In the genomic region with DNA sequence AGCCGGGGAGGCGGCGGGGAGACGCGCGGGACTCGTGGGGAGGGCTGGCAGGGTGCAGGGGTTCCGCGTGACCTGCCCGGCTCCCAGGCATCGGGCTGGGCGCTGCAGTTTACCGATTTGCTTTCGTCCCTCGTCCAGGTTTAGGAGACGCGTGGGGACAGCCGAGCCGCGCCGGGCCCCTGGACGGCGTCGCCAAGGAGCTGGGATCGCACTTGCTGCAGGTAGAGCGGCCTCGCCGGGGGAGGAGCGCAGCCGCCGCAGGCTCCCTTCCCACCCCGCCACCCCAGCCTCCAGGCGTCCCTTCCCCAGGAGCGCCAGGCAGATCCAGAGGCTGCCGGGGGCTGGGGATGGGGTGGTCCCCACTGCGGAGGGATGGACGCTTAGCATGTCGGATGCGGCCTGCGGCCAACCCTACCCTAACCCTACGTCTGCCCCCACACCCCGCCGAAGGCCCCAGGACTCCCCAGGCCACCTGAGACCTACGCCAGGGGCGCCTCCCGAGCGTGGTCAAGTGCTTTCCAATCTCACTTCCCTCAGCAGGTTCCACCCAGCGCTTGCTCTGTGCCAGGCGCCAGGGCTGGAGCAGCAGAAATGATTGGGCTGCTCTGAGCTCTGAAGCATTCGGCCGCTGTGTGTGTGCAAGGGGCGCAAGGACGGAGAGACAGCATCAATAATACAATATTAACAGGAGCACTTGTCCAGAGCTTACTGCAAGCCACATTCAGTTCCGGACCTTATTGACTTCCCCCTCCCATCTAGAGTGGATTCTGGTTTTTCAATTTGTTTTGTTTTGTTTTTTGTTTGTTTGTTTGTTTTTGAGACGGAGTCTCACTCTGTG, we compare ENCODE assay signal across 11 cellular contexts. TPM values are rescaled to one million over a fixed set of nuclear protein-coding genes. Genes with fewer than 3 reads are reported as not detected.
DNase-seq lines count a peak whose midpoint lies in the region; ATAC-seq and TF ChIP-seq lines count a peak whose summit lies in the region.
"Had no signal": no experiment of that assay in that cellular context is flagged by ENCODE, and none has a peak within 500 bp of the region (broad histone marks: within the 10 kb centered on the region; RNA-seq: fewer than 3 reads in every experiment).

No MANE protein-coding gene starts in this region.

- TF ChIP-seq EP300 in upper lobe of left lung (IDR thresholded peaks at IDR 0.05): no peak

- intact Hi-C loops in breast epithelium (cut with DNase I; ENCODE audit: low total_unique reads) (no loop called here), MCF 10A (cut with micrococcal nuclease) (no loop called here), Calu3 (cut with micrococcal nuclease; ENCODE audit: unreplicated experiment) (no loop called here)

- H3K4me1 Mint-ChIP-seq in MCF 10A (ENCODE audit: insufficient read depth, unreplicated experiment) (peaks cover 7% of the 10 kb centered on the region), Calu3 (ENCODE audit: low read depth, unreplicated experiment) (no peaks in the 10 kb centered on the region)
- peaks cover 27 to 51% (median 38%) of the 10 kb centered on the region in 4 donors for H3K4me1 Mint-ChIP-seq in naive thymus-derived CD8-positive, alpha-beta T cell

- no peak overlapping the region for H3K4me3 Mint-ChIP-seq in MCF 10A (ENCODE audit: unreplicated experiment)
- peak overlapping the region; percentile 4 to 88 (median 66) for H3K4me3 Mint-ChIP-seq in naive thymus-derived CD8-positive, alpha-beta T cell
- no peak overlapping the region for H3K4me3 Mint-ChIP-seq in Calu3 (ENCODE audit: low read depth, unreplicated experiment)

- BruUV-seq in MCF 10A (replicated peaks; lab: Mats Ljungman, UMichigan) (no TSS peak), Calu3 (replicated peaks; lab: Mats Ljungman, UMichigan) (no TSS peak)

- H3K27me3 ChIP-seq in breast epithelium (peaks cover 12 to 99% of the 10 kb centered on the region in 2 donors), upper lobe of left lung (peaks cover 3 to 88% (median 39%) of the 10 kb centered on the region in 4 donors)

- no peak overlapping the region for H3K27ac ChIP-seq in breast epithelium
- H3K27ac ChIP-seq in upper lobe of left lung: no peak overlapping the region

- H3K9me3 Mint-ChIP-seq in MCF 10A (ENCODE audit: unreplicated experiment): no peaks in the 10 kb centered on the region
- H3K9me3 Mint-ChIP-seq in naive thymus-derived CD8-positive, alpha-beta T cell: peaks cover 0 to 3% (median 0%) of the 10 kb centered on the region in 9 donors
- no peaks in the 10 kb centered on the region for H3K9me3 Mint-ChIP-seq in Calu3 (ENCODE audit: low read depth, unreplicated experiment)
- H3K9me3 Mint-ChIP-seq: IgD-negative memory B cell had no signal

- ATAC-seq in naive thymus-derived CD8-positive, alpha-beta T cell: no peak
- ATAC-seq in upper lobe of left lung (ENCODE audit: low FRiP score in 2 of 2) (no peak), HG03095 (IDR thresholded peaks at IDR 0.05; ENCODE audit: unreplicated experiment) (no peak)

- H3K36me3 ChIP-seq in breast epithelium (no peaks in the 10 kb centered on the region), upper lobe of left lung (no peaks in the 10 kb centered on the region)

- TF ChIP-seq POLR2A in breast epithelium (IDR thresholded peaks at IDR 0.05): no peak
- no peak for TF ChIP-seq POLR2A in upper lobe of left lung (IDR thresholded peaks at IDR 0.05)

- TF ChIP-seq CTCF in breast epithelium (IDR thresholded peaks at IDR 0.05): no peak
- no peak for TF ChIP-seq CTCF in MCF 10A (IDR thresholded peaks at IDR 0.05; ENCODE audit: unreplicated experiment)
- no peak for TF ChIP-seq CTCF in upper lobe of left lung (IDR thresholded peaks at IDR 0.05)
- TF ChIP-seq CTCF in Calu3 (IDR thresholded peaks at IDR 0.05; ENCODE audit: unreplicated experiment): no peak

- CTCF ChIA-PET in MCF 10A (lab: Yijun Ruan, JAX): no interaction called here
- CTCF ChIA-PET in Calu3 (lab: Charles Lee): no interaction called here

- WGBS in upper lobe of left lung, 2 donors: 9 to 16% methylated on average over 22 to 38 of the region's 55 CpGs

- H3K27me3 Mint-ChIP-seq in MCF 10A (ENCODE audit: insufficient read depth, unreplicated experiment) (no peaks in the 10 kb centered on the region), Calu3 (ENCODE audit: unreplicated experiment) (no peaks in the 10 kb centered on the region)
- H3K27me3 Mint-ChIP-seq in naive thymus-derived CD8-positive, alpha-beta T cell: peaks cover 45 to 97% (median 64%) of the 10 kb centered on the region in 5 donors

- H3K4me1 ChIP-seq in breast epithelium (peaks cover 4 to 10% of the 10 kb centered on the region in 2 donors), upper lobe of left lung (peaks cover 34 to 61% (median 38%) of the 10 kb centered on the region in 4 donors)

- H3K36me3 Mint-ChIP-seq in MCF 10A (ENCODE audit: insufficient read depth, unreplicated experiment) (peaks cover 10% of the 10 kb centered on the region), Calu3 (ENCODE audit: insufficient read depth, unreplicated experiment) (peaks cover 8% of the 10 kb centered on the region)
- H3K36me3 Mint-ChIP-seq in naive thymus-derived CD8-positive, alpha-beta T cell: peaks cover 0 to 15% (median 0%) of the 10 kb centered on the region in 3 donors

- H3K27ac Mint-ChIP-seq in MCF 10A (ENCODE audit: low read depth, unreplicated experiment) (no peak overlapping the region), Calu3 (ENCODE audit: unreplicated experiment) (no peak overlapping the region)
- no peak overlapping the region for H3K27ac Mint-ChIP-seq in naive thymus-derived CD8-positive, alpha-beta T cell

- H3K9me3 ChIP-seq in breast epithelium (no peaks in the 10 kb centered on the region), upper lobe of left lung (no peaks in the 10 kb centered on the region)

- POLR2A ChIA-PET in MCF 10A (lab: Yijun Ruan, JAX): no interaction called here
- POLR2A ChIA-PET in naive thymus-derived CD8-positive, alpha-beta T cell (lab: Charles Lee): no interaction called here

- no peak for DNase-seq in breast epithelium (ENCODE audit: low spot score in 2 of 2)
- no peak for DNase-seq in MCF 10A (ENCODE audit: unreplicated experiment)
- DNase-seq in ecto neural progenitor cell (ENCODE audit: low spot score): peak; percentile 61
- DNase-seq in naive thymus-derived CD8-positive, alpha-beta T cell: peak in 1 of 10 donors; percentile 16
- DNase-seq in upper lobe of left lung: peak; percentile 18 to 85
- no peak for DNase-seq in Calu3
- no peak for DNase-seq in midbrain (lab: John Stamatoyannopoulos, UW)
- DNase-seq: C1 segment of cervical spinal cord, NCI-H2171 treated with DMSO at 0.1 percent for 48 hours had no signal

- H3K4me3 ChIP-seq in breast epithelium (peak overlapping the region in 2 of 3 donors; percentile 21 to 54), upper lobe of left lung (no peak overlapping the region)

RNA-seq across cellular contexts. Expression of a gene that starts 10.3 kb away (rescaled TPM):
- under 1 TPM; 0.15 to 0.33 (median 0.32) TPM for total RNA-seq in breast epithelium
- 11.2 and 14.4 TPM in 2 replicates for total RNA-seq in MCF 10A (2022)
- total RNA-seq in naive thymus-derived CD8-positive, alpha-beta T cell: not detected
- under 1 TPM in 2 of 3 donors, not detected in 1; 0.03 to 0.04 TPM for polyA plus RNA-seq in naive thymus-derived CD8-positive, alpha-beta T cell
- total RNA-seq in upper lobe of left lung: 1 to 10 TPM in 1 of 6 donors, under 1 TPM in 3, not detected in 2; 0.10 to 1.6 (median 0.50) TPM
- total RNA-seq in Calu3 (2022): 15.1 and 15.4 TPM in 2 replicates
- polyA plus RNA-seq: IgD-negative memory B cell had no signal

Comparison
In these comparisons a context has a peak if more than half of its experiments do, and no peak if none do; other contexts are left out.
1. DNase-seq: peak in ecto neural progenitor cell (single experiment) and upper lobe of left lung (2 of 2); none in breast epithelium (0 of 2), MCF 10A (single experiment), Calu3 (single experiment) and midbrain (single experiment).
2. H3K4me3 ChIP-seq: peak in breast epithelium (2 of 3); none in upper lobe of left lung (0 of 4).
3. H3K4me3 Mint-ChIP-seq: peak in naive thymus-derived CD8-positive, alpha-beta T cell (10 of 10); none in MCF 10A (single experiment) and Calu3 (single experiment).